Comparison of ENCODE assay signal across 14 cellular contexts in genomic region chr16:11190585-11191565, GRCh38.
DNase-seq lines count a peak whose midpoint lies in the region; ATAC-seq and TF ChIP-seq lines count a peak whose summit lies in the region.
"Had no signal": no experiment of that assay in that cellular context is flagged by ENCODE, and none has a peak within 500 bp of the region (broad histone marks: within the 10 kb centered on the region; RNA-seq: fewer than 3 reads in every experiment).

No MANE protein-coding gene starts in this region.

- no peaks in the 10 kb centered on the region for H3K36me3 Mint-ChIP-seq in dendritic cell treated with granulocyte-macrophage colony-stimulating factor and Interleukin-4, amounts not matched to agents 40 ng/mL and 50 ng/mL, for 4 days (ENCODE audit: low read depth)
- no peaks in the 10 kb centered on the region for H3K36me3 Mint-ChIP-seq in osteocyte (ENCODE audit: unreplicated experiment)

- H3K4me3 Mint-ChIP-seq in dendritic cell treated with granulocyte-macrophage colony-stimulating factor and Interleukin-4, amounts not matched to agents 40 ng/mL and 50 ng/mL, for 4 days: peak overlapping the region; percentile 43
- no peak overlapping the region for H3K4me3 Mint-ChIP-seq in osteocyte (ENCODE audit: unreplicated experiment)

- intact Hi-C loops in dendritic cell treated with granulocyte-macrophage colony-stimulating factor and Interleukin-4, amounts not matched to agents 40 ng/mL and 50 ng/mL, for 4 days (cut with micrococcal nuclease): no loop called here

- no peaks in the 10 kb centered on the region for H3K9me3 Mint-ChIP-seq in dendritic cell treated with granulocyte-macrophage colony-stimulating factor and Interleukin-4, amounts not matched to agents 40 ng/mL and 50 ng/mL, for 4 days
- H3K9me3 Mint-ChIP-seq in osteocyte (ENCODE audit: unreplicated experiment): no peaks in the 10 kb centered on the region

- peak overlapping the region; percentile 49 for H3K27ac Mint-ChIP-seq in dendritic cell treated with granulocyte-macrophage colony-stimulating factor and Interleukin-4, amounts not matched to agents 40 ng/mL and 50 ng/mL, for 4 days
- no peak overlapping the region for H3K27ac Mint-ChIP-seq in osteocyte (ENCODE audit: unreplicated experiment)

- peak; percentile 53 for DNase-seq in AG08396 (ENCODE audit: low spot score)
- peak; percentile 69 for DNase-seq in ELR (ENCODE audit: low read depth)
- peak; percentile 75 for DNase-seq in NCI-H524 treated with DMSO at 0.1 percent for 48 hours (lab: John Stamatoyannopoulos, UW)
- no peak for DNase-seq in HK-2 (ENCODE audit: unreplicated experiment)
- no peak for DNase-seq in osteocyte (ENCODE audit: extremely low spot score, unreplicated experiment)
- DNase-seq: adrenal gland; CD4-positive, alpha-beta memory T cell; heart right ventricle; Karpas-422; NCI-H510A treated with DMSO at 0.1 percent for 48 hours; ovary had no signal

- no peak for TF ChIP-seq CTCF in osteocyte (IDR thresholded peaks at IDR 0.05)

- peaks cover 78% of the 10 kb centered on the region for H3K4me1 Mint-ChIP-seq in dendritic cell treated with granulocyte-macrophage colony-stimulating factor and Interleukin-4, amounts not matched to agents 40 ng/mL and 50 ng/mL, for 4 days (ENCODE audit: low read depth)
- H3K4me1 Mint-ChIP-seq in osteocyte (ENCODE audit: unreplicated experiment): no peaks in the 10 kb centered on the region
- H3K4me1 Mint-ChIP-seq: CD4-positive, alpha-beta memory T cell had no signal

- no peak for ATAC-seq in GM18519 (IDR thresholded peaks at IDR 0.05; ENCODE audit: low FRiP score, unreplicated experiment)
- no peak for ATAC-seq in HG03460 (IDR thresholded peaks at IDR 0.05; ENCODE audit: unreplicated experiment)
- ATAC-seq: heart right ventricle had no signal

- peaks cover 7% of the 10 kb centered on the region for H3K27me3 Mint-ChIP-seq in dendritic cell treated with granulocyte-macrophage colony-stimulating factor and Interleukin-4, amounts not matched to agents 40 ng/mL and 50 ng/mL, for 4 days
- H3K27me3 Mint-ChIP-seq in osteocyte (ENCODE audit: unreplicated experiment): peaks cover 3% of the 10 kb centered on the region
- H3K27me3 Mint-ChIP-seq: CD4-positive, alpha-beta memory T cell had no signal

Comparison
In these comparisons a context has a peak if more than half of its experiments do, and no peak if none do; other contexts are left out.
1. DNase-seq: peak in AG08396 (single experiment), ELR (single experiment) and NCI-H524 treated with DMSO at 0.1 percent for 48 hours (single experiment); none in HK-2 (single experiment) and osteocyte (single experiment).